1 cellular context compared by ENCODE assay signal in the genomic region with DNA sequence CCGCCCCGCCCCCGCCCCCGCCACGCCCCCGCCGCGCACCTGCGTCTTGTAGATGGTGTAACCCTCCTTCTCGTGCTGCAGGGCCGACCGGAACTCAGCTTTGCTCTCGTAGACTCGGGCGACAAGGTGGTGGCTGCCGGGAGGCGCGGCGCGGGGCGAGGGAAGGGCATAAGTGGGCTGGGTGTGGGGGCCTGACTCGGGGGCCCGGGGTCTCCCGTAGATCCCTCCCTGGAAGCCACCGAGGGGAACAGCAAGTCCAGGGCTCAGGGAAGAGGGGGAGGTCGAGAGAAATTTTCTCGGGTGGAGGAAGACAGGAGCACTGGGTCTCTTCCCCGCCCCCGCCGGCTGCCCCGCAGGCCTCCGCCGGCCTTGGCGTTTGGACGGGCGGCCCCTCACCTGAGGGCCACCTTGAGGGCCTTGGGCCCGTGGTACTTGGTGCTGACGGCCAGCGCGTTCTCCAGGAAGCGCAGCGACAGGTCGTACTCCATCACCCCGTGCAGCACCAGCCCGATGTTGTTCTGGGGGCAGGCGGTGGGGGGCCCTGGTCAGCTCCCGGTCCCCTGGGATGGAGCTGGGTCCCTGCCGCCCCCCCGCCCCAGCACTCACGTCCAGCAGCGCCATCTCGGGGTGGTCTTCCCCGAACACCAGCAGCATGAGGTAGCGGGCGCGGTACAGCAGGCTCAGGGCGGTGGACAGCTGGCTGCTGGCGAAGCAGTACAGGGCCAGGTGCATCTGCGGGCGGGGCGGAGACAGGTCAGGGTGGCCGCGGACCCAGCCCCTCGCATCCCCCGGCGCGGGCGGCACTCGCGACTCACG.
TF ChIP-seq lines count a peak whose summit lies in the region.

No MANE protein-coding gene starts in this region.

TF ChIP-seq in HepG2, 621 proteins besides CTCF, POLR2A, EP300 and RAD21:
- no peak for TF ChIP-seq RBAK (CRISPR knock-in tag; IDR thresholded peaks at IDR 0.05)
- peak; percentile 79 for TF ChIP-seq AGO2 (optimal IDR thresholded peaks at IDR 0.05; ENCODE audit: low read depth, low read length)
- TF ChIP-seq REL (CRISPR knock-in tag; conservative IDR thresholded peaks at IDR 0.05), result no peak
- TF ChIP-seq FOXK2 (IDR thresholded peaks at IDR 0.05), result no peak
- TF ChIP-seq ZNF672 (CRISPR knock-in tag; IDR thresholded peaks at IDR 0.05), result no peak
- TF ChIP-seq RFX1 (IDR thresholded peaks at IDR 0.05), result no peak
- TF ChIP-seq RBFOX2 (IDR thresholded peaks at IDR 0.05; ENCODE audit: low read depth, low read length), result peak; percentile 40; the same call in 1 of the 2 replicates
- no peak for TF ChIP-seq CHD2 (IDR thresholded peaks at IDR 0.05; ENCODE audit: low read depth, low read length)
